In the genomic region with DNA sequence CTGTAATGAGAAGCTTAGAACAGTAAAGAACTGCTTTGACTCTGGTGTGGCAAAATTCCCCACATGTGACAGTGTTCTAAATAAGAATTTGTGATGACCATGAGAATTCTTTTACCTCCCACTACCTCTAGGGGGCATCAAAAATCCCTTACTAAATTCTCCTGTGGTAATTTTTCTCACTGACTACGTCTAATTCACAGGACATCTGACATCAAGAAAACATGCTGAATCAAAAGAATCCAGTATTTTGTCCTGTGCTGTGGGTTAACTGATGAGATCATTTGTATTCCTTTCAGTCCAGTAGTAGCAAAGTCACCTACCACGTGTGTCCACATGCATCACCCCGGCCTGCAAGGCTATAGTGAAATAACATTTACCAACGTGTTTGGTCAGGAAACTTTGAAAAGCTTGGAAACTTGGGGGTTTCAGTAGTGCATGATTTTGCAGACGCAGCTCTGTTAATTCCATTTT, we compare ENCODE assay signal across 8 cellular contexts.
DNase-seq lines count a peak whose midpoint lies in the region; ATAC-seq and TF ChIP-seq lines count a peak whose summit lies in the region.

No MANE protein-coding gene starts in this region.

- H3K27me3 ChIP-seq in esophagus muscularis mucosa = no peaks in the 10 kb centered on the region

- H3K27ac ChIP-seq in esophagus muscularis mucosa (replicated peaks in 1 of 4) = no peak overlapping the region

- no peaks in the 10 kb centered on the region for H3K9me3 ChIP-seq in esophagus muscularis mucosa

- 82% methylated on average over 5 of the region's 5 CpGs for WGBS in esophagus muscularis mucosa

- peaks cover 0 to 11% (median 10%) of the 10 kb centered on the region in 4 donors for H3K36me3 ChIP-seq in esophagus muscularis mucosa

- peak; percentile 44 to 65 (median 54) for TF ChIP-seq CTCF in esophagus muscularis mucosa (IDR thresholded peaks at IDR 0.05)

- TF ChIP-seq POLR2A in esophagus muscularis mucosa (IDR thresholded peaks at IDR 0.05; ENCODE audit: low read depth) = no peak

- H3K4me3 ChIP-seq in esophagus muscularis mucosa = no peak overlapping the region

- peak; percentile 58 for ATAC-seq in HG02642 (IDR thresholded peaks at IDR 0.05; ENCODE audit: poor library complexity, unreplicated experiment)
- ATAC-seq in GM21447 (IDR thresholded peaks at IDR 0.05; ENCODE audit: unreplicated experiment) = no peak

- intact Hi-C loops in esophagus muscularis mucosa (cut with DNase I) = no loop called here
- intact Hi-C loops in posterior cingulate gyrus (cut with DNase I) = no loop called here

- TF ChIP-seq EP300 in esophagus muscularis mucosa (IDR thresholded peaks at IDR 0.05) = no peak

- DNase-seq in NCI-H1694 (lab: John Stamatoyannopoulos, UW) (peak; percentile 2), NCI-H1694 treated with DMSO at 0.1 percent for 48 hours (lab: John Stamatoyannopoulos, UW) (no peak), RPMI7951 (ENCODE audit: low read depth) (peak; percentile 32), esophagus muscularis mucosa (ENCODE audit: extremely low spot score) (no peak), non-pigmented ciliary epithelial cell (ENCODE audit: low read depth) (peak; percentile 42), posterior cingulate gyrus (no peak)

- H3K4me1 ChIP-seq in esophagus muscularis mucosa = no peaks in the 10 kb centered on the region

Comparison
In these comparisons a context has a peak if more than half of its experiments do, and no peak if none do; other contexts are left out.
1. DNase-seq: peak in NCI-H1694 (single experiment), RPMI7951 (single experiment) and non-pigmented ciliary epithelial cell (single experiment); none in NCI-H1694 treated with DMSO at 0.1 percent for 48 hours (single experiment), esophagus muscularis mucosa (single experiment) and posterior cingulate gyrus (0 of 10).